ENCODE assay signal across 1 cellular context in genomic region chr19:42396542-42397314, GRCh38.
TF ChIP-seq lines count a peak whose summit lies in the region.

No MANE protein-coding gene starts in this region.

TF ChIP-seq in SK-N-SH, 30 proteins besides CTCF, POLR2A, EP300 and RAD21 (continued from another document):
- TF ChIP-seq PBX3 (IDR thresholded peaks at IDR 0.05) (peak; percentile 99), SMC3 (IDR thresholded peaks at IDR 0.05; ENCODE audit: low read depth, low read length) (no peak), CHD2 (IDR thresholded peaks at IDR 0.05; ENCODE audit: low read length, partially characterized antibody) (peak; percentile 96), YY1 (IDR thresholded peaks at IDR 0.05; ENCODE audit: low read depth) (no peak), RFX5 (IDR thresholded peaks at IDR 0.05; ENCODE audit: low read length) (peak; percentile 87), MXI1 (IDR thresholded peaks at IDR 0.05; ENCODE audit: low read depth, low read length) (peak; percentile 93), MAX (IDR thresholded peaks at IDR 0.05; ENCODE audit: low read depth) (no peak; the same call in 1 of the 2 replicates), NRF1 (IDR thresholded peaks at IDR 0.05; ENCODE audit: low read depth, low read length) (no peak), TCF12 (IDR thresholded peaks at IDR 0.05) (no peak), USF2 (IDR thresholded peaks at IDR 0.05; ENCODE audit: borderline replicate concordance, low read depth, low read length) (no peak), FOSL2 (IDR thresholded peaks at IDR 0.05; ENCODE audit: borderline replicate concordance, low read depth) (no peak), MEF2A (IDR thresholded peaks at IDR 0.05; ENCODE audit: borderline replicate concordance, low read depth) (no peak), ZBTB33 (IDR thresholded peaks at IDR 0.05; ENCODE audit: borderline replicate concordance, low read depth) (no peak), GATA2 (CRISPR knock-in tag; IDR thresholded peaks at IDR 0.05) (no peak)
